13 cellular contexts compared by ENCODE assay signal in the genomic region with DNA sequence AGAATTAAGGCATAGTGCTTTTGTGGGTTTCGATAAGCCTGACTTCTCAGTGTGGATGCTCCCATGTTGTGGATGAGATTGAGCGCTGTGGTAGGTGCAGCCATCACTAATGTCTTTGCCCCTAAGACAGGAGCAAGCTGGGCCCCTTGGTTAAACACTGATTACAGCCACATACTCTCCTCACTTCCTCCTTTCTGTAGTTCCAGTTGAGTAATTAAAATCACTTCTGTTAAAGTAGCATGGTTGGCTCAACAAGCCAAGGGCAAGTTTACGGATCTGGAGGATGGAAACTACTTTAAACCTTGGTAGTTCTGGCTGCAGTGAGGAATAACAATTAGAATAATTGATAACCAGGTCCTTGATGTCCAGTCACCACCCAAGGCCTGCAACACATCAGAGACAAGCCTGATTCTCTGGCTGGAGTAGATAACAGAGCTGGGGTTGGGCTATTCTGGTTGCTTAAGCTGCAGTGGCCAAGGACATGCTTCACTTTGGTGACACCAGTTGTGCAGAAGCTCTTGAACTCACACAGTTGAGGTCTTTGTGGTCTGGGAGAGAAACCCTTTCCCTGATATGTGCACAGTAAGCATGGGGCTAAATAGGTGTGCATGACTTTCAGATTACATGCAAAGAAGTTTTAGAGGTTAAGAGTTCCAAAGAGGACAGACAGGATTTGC.
A peak's percentile ranks its signal among the peaks of the same experiment; 100 is the strongest.
DNase-seq lines count a peak whose midpoint lies in the region; ATAC-seq, FAIRE-seq and TF ChIP-seq lines count a peak whose summit lies in the region.
"Had no signal": no experiment of that assay in that cellular context is flagged by ENCODE, and none has a peak within 500 bp of the region (broad histone marks: within the 10 kb centered on the region; RNA-seq: fewer than 3 reads in every experiment).

No MANE protein-coding gene starts in this region.

- H3K27me3 ChIP-seq in IMR-90 (ENCODE audit: control insufficient read depth, insufficient read depth, low read length) (no peaks in the 10 kb centered on the region), right lobe of liver (no peaks in the 10 kb centered on the region), tibial nerve (no peaks in the 10 kb centered on the region)

- peak overlapping the region; percentile 73 for H2BK5ac ChIP-seq in IMR-90 (ENCODE audit: low read depth, low read length, poor library complexity, severe bottlenecking)

- H3K4me2 ChIP-seq in A549 = no peak overlapping the region
- no peak overlapping the region for H3K4me2 ChIP-seq in IMR-90 (ENCODE audit: low read depth, low read length)

- peak overlapping the region; percentile 66 for H4K91ac ChIP-seq in IMR-90 (ENCODE audit: insufficient read depth, low read depth, low read length)

- H2AK5ac ChIP-seq in IMR-90 (ENCODE audit: low read depth, low read length) = peak overlapping the region; percentile 46

- no peak for DNase-seq in A549 (ENCODE audit: low read depth in 1 of 2, low spot score in 1 of 2)
- DNase-seq in IMR-90 = no peak
- DNase-seq in NCI-H2171 (lab: John Stamatoyannopoulos, UW) = no peak
- no peak for DNase-seq in right lobe of liver
- no peak for DNase-seq in GM10266 (ENCODE audit: extremely low spot score)
- no peak for DNase-seq in tibial nerve (ENCODE audit: low spot score in 2 of 2)
- DNase-seq: NCI-H524 treated with DMSO at 0.1 percent for 48 hours; nephron progenitor cell; stimulated activated CD4-positive, alpha-beta T cell treated with anti-CD3 and anti-CD28 coated beads, Interleukin-12 subunit alpha, Interleukin-12 subunit beta, amount 100 ng/mL, for 4 hours had no signal

- FAIRE-seq in A549 (lab: Jason Lieb, UNC) = no peak
- FAIRE-seq: astrocyte, H1 had no signal

- peak overlapping the region; percentile 20 for H3K18ac ChIP-seq in IMR-90 (ENCODE audit: low read depth, low read length)

- H2BK120ac ChIP-seq in IMR-90 (ENCODE audit: low read depth, low read length) = peak overlapping the region; percentile 39

- 0 out of 2 replicates have a peak overlapping the region, but pooled peaks have one; percentile 5 for H3K56ac ChIP-seq in IMR-90 (ENCODE audit: extremely low read depth, insufficient read depth, low read length)

- peak overlapping the region; percentile 66; the same call in 2 of the 3 replicates for H2BK15ac ChIP-seq in IMR-90 (ENCODE audit: low read depth, low read length)

- H3K27ac ChIP-seq in A549 (peak overlapping the region; percentile 33 to 78; a peak in 4 of 6 replicates), IMR-90 (ENCODE audit: insufficient read depth, low read length) (no peak overlapping the region), right lobe of liver (no peak overlapping the region), tibial nerve (no peak overlapping the region)

- TF ChIP-seq RAD21 in A549 (conservative IDR thresholded peaks at IDR 0.05 in 1 of 2, IDR thresholded peaks at IDR 0.05 in 1 of 2) (no peak), IMR-90 (IDR thresholded peaks at IDR 0.05; ENCODE audit: low read length) (no peak)

- no peaks in the 10 kb centered on the region for H3K36me3 ChIP-seq in IMR-90 (ENCODE audit: control insufficient read depth, insufficient read depth, low read length)
- no peaks in the 10 kb centered on the region for H3K36me3 ChIP-seq in right lobe of liver
- H3K36me3 ChIP-seq in tibial nerve = no peaks in the 10 kb centered on the region

- peak overlapping the region; percentile 65 for H3K14ac ChIP-seq in IMR-90 (replicated peaks; ENCODE audit: low read depth, low read length)

- H4K5ac ChIP-seq in IMR-90 (ENCODE audit: low read depth, low read length) = peak overlapping the region; percentile 39; the same call in 1 of the 2 replicates

- intact Hi-C loops in IMR-90 (cut with micrococcal nuclease) = loop anchor here (5.0 kb wide), 1 partner anchor 73 kb away; no protein-coding TSS in a partner anchor
- intact Hi-C loops in right lobe of liver (cut with DNase I) = no loop called here

- peaks cover 34% of the 10 kb centered on the region for H3K4me1 ChIP-seq in A549
- H3K4me1 ChIP-seq in IMR-90 (ENCODE audit: control insufficient read depth, insufficient read depth, low read length) = peaks cover 11% of the 10 kb centered on the region
- no peaks in the 10 kb centered on the region for H3K4me1 ChIP-seq in right lobe of liver
- no peaks in the 10 kb centered on the region for H3K4me1 ChIP-seq in tibial nerve

- H3K4me3 ChIP-seq in A549 = no peak overlapping the region
- no peak overlapping the region for H3K4me3 ChIP-seq in IMR-90 (ENCODE audit: insufficient read depth, low read depth, low read length)
- no peak overlapping the region for H3K4me3 ChIP-seq in right lobe of liver
- H3K4me3 ChIP-seq in tibial nerve = no peak overlapping the region

- WGBS in A549 (ENCODE audit: missing lambda C conversion rate) = 85% methylated on average over 3 of the region's 3 CpGs
- WGBS in IMR-90 (ENCODE audit: extremely low coverage in 2 of 2, insufficient read length in 1 of 2), 2 experiments = no CpG with 5 or more reads among the region's 3 CpGs
- 72% methylated on average over 3 of the region's 3 CpGs for WGBS in right lobe of liver (ENCODE audit: insufficient coverage, low coverage, low lambda C conversion rate, missing lambda C conversion rate)
- 88 to 90% methylated on average over 3 of the region's 3 CpGs for WGBS in tibial nerve, 2 donors

- no peaks in the 10 kb centered on the region for H3K9me3 ChIP-seq in A549
- no peaks in the 10 kb centered on the region for H3K9me3 ChIP-seq in IMR-90 (ENCODE audit: control insufficient read depth, insufficient read depth, low read length)
- H3K9me3 ChIP-seq in right lobe of liver = no peaks in the 10 kb centered on the region
- H3K9me3 ChIP-seq in tibial nerve = no peaks in the 10 kb centered on the region

- peaks cover 21% of the 10 kb centered on the region for H3K9me1 ChIP-seq in IMR-90 (ENCODE audit: insufficient read depth, low read length)

- H2AK9ac ChIP-seq in IMR-90 (replicated peaks; ENCODE audit: low read depth, low read length, poor library complexity) = no peak overlapping the region

- POLR2A ChIA-PET in A549 (lab: Yijun Ruan, JAX) (no interaction called here), IMR-90 (lab: Charles Lee; ENCODE audit: unreplicated experiment) (interaction anchor here (0.5 kb wide), 1 partner anchor 178 kb away, joined by 4 read pairs; no protein-coding TSS in a partner anchor)

- 0 out of 2 replicates have a peak overlapping the region, but pooled peaks have one; percentile 17 for H3K23ac ChIP-seq in IMR-90 (ENCODE audit: low read depth, low read length)

- peaks cover 15 to 43% of the 10 kb centered on the region in 2 experiments for H3K79me1 ChIP-seq in IMR-90 (ENCODE audit: low read depth in 1 of 2, low read length in 2 of 2)

- TF ChIP-seq POLR2A in A549 (IDR thresholded peaks at IDR 0.05; ENCODE audit: low read length) = no peak
- TF ChIP-seq POLR2A in IMR-90 (IDR thresholded peaks at IDR 0.05; ENCODE audit: low read depth, low read length) = no peak
- no peak for TF ChIP-seq POLR2A in right lobe of liver (IDR thresholded peaks at IDR 0.05)
- no peak for TF ChIP-seq POLR2A in tibial nerve (IDR thresholded peaks at IDR 0.05)

- dilution Hi-C loops in IMR-90 (cut with HindIII; ENCODE audit: low sequenced_read_pairs, unreplicated experiment) = no loop called here

- peak overlapping the region in 1 of 2 experiments; percentile 36; a peak in 1 of 4 replicates for H4K8ac ChIP-seq in IMR-90 (ENCODE audit: low read depth in 2 of 2, low read length in 2 of 2)

- TF ChIP-seq CTCF in A549 (IDR thresholded peaks at IDR 0.05) (no peak), IMR-90 (conservative IDR thresholded peaks at IDR 0.05; ENCODE audit: low read depth, low read length) (no peak), right lobe of liver (IDR thresholded peaks at IDR 0.05) (no peak), GM10266 (IDR thresholded peaks at IDR 0.05; ENCODE audit: control insufficient read depth, insufficient read depth, low read depth, missing control alignments) (no peak), tibial nerve (IDR thresholded peaks at IDR 0.05) (no peak)

- in situ Hi-C loops in IMR-90 (cut with MboI; ENCODE audit: low sequenced_read_pairs) = no loop called here

- CTCF ChIA-PET in A549 (lab: Yijun Ruan, JAX) (interaction anchor here (2.2 kb wide), 1 partner anchor 71 kb away, joined by 6 read pairs; no protein-coding TSS in a partner anchor), IMR-90 (lab: Yijun Ruan, JAX) (no interaction called here)

- peak overlapping the region; percentile 79; the same call in 1 of the 2 replicates for H2BK20ac ChIP-seq in IMR-90 (ENCODE audit: low read depth, low read length)

- H3K9ac ChIP-seq in IMR-90 (ENCODE audit: low read depth, low read length) = no peak overlapping the region

- no TSS peak for BruUV-seq in IMR-90 (replicated peaks; lab: Mats Ljungman, UMichigan)

- no peak overlapping the region for H2AFZ ChIP-seq in IMR-90 (replicated peaks; ENCODE audit: low read length, poor library complexity)

- ATAC-seq in A549 = no peak
- ATAC-seq in GM19043 (IDR thresholded peaks at IDR 0.05; ENCODE audit: low read depth, unreplicated experiment) = peak; percentile 54
- ATAC-seq in HG02759 (IDR thresholded peaks at IDR 0.05; ENCODE audit: unreplicated experiment) = peak; percentile 53
- no peak for ATAC-seq in IMR-90 (ENCODE audit: low read depth)
- no peak for ATAC-seq in right lobe of liver

- H4K20me1 ChIP-seq in IMR-90 (ENCODE audit: insufficient read depth, low read length) = no peaks in the 10 kb centered on the region; the same call in 1 of the 2 replicates

- H3K4ac ChIP-seq in IMR-90 (ENCODE audit: low read depth, low read length) = peak overlapping the region; percentile 60

- TF ChIP-seq EP300 in A549 (IDR thresholded peaks at IDR 0.05) (no peak), tibial nerve (IDR thresholded peaks at IDR 0.05) (no peak)

TF ChIP-seq in A549, 52 proteins besides CTCF, POLR2A, EP300 and RAD21 (continues in another document):
- TF ChIP-seq HDAC2 (IDR thresholded peaks at IDR 0.05) = no peak
- TF ChIP-seq GATA3 (IDR thresholded peaks at IDR 0.05; ENCODE audit: borderline replicate concordance) = no peak
- TF ChIP-seq FOSB (CRISPR knock-in tag; IDR thresholded peaks at IDR 0.05) = no peak

TF ChIP-seq in IMR-90, 13 proteins besides CTCF, POLR2A, EP300 and RAD21:
- TF ChIP-seq CHD1 (IDR thresholded peaks at IDR 0.05; ENCODE audit: low read depth, low read length) (no peak), RFX5 (IDR thresholded peaks at IDR 0.05; ENCODE audit: low read depth, low read length) (no peak)

Comparison
In these comparisons a context has a peak if more than half of its experiments do, and no peak if none do; other contexts are left out.
1. ATAC-seq: peak in GM19043 (single experiment) and HG02759 (single experiment); none in A549 (0 of 2), IMR-90 (single experiment) and right lobe of liver (0 of 4).
2. H3K27ac ChIP-seq: peak in A549 (2 of 2); none in IMR-90 (single experiment), right lobe of liver (0 of 3) and tibial nerve (0 of 4).